ENCODE assay signal across 20 cellular contexts in the genomic region with DNA sequence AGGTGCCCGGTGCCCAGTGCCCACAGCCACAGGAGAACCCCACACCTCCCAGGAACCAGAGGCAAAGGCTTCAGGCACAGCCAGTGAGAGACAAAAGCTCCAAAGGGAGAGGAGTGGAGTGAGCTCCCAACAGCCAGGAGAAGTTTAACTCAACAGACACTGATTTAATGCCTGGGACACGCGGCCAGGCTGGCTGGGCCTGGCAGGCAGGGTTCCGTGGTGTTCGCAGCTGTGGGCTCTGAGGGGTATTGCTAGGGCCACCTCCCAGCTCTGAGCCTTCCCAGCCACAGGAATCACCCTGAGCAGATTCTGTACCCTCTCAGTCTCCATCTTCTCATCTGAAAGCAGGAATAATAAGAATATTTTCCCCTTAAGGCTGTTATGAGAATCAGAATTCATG.
"Had no signal": no experiment of that assay in that cellular context is flagged by ENCODE, and none has a peak within 500 bp of the region (broad histone marks: within the 10 kb centered on the region; RNA-seq: fewer than 3 reads in every experiment).

No MANE protein-coding gene starts in this region.

- DNase-seq: activated CD4-positive, alpha-beta T cell treated with anti-CD3 and anti-CD28 coated beads for 48 hours; activated CD4-positive, alpha-beta T cell treated with anti-CD3 and anti-CD28 coated beads, Interleukin-2, amount 50 U/mL, for 4 hours; activated CD4-positive, CD25-positive, alpha-beta regulatory T cell treated with anti-CD3 and anti-CD28 coated beads, Interleukin-2, amount 50 U/mL, for 72 hours; activated CD8-positive, alpha-beta memory T cell treated with anti-CD3 and anti-CD28 coated beads, Interleukin-2, amount 10 ng/mL, durations not matched to agents 7 days and 5 days; activated CD8-positive, alpha-beta T cell treated with anti-CD3 and anti-CD28 coated beads, Interleukin-2, amount 10 ng/mL, durations not matched to agents 7 days and 5 days; activated effector memory CD4-positive, alpha-beta T cell treated with Interleukin-2 at 50 U/mL for 16 hours; activated naive CD4-positive, alpha-beta T cell; activated naive CD8-positive, alpha-beta T cell treated with anti-CD3 and anti-CD28 coated beads, Interleukin-2, amount 50 U/mL, for 24 hours; activated T-cell treated with anti-CD3 and anti-CD28 coated beads, Interleukin-2, amount 50 U/mL, for 24 hours; brain microvascular endothelial cell; Kasumi-1; KBM-7; NCI-H1105 treated with DMSO at 0.1 percent for 48 hours; NCI-H1436 treated with DMSO at 0.1 percent for 48 hours; NCI-H187; NCI-H2081; NCI-H510A treated with DMSO at 0.1 percent for 48 hours; NCI-H69; PC-3; SHP77 treated with DMSO at 0.1 percent for 48 hours had no signal

- H3K27ac ChIP-seq: brain microvascular endothelial cell had no signal

- H3K27me3 ChIP-seq: brain microvascular endothelial cell had no signal

- H3K36me3 ChIP-seq: brain microvascular endothelial cell had no signal
